ENCODE assay signal across 8 cellular contexts in genomic region chr22:19430890-19431541, GRCh38. TPM values are rescaled to one million over a fixed set of nuclear protein-coding genes. Genes with fewer than 3 reads are reported as not detected.
A peak's percentile ranks its signal among the peaks of the same experiment; 100 is the strongest.
DNase-seq lines count a peak whose midpoint lies in the region; ATAC-seq and TF ChIP-seq lines count a peak whose summit lies in the region.

No MANE protein-coding gene starts in this region.

- H4K20me1 ChIP-seq in Loucy (ENCODE audit: insufficient read depth, low read length, poor library complexity, severe bottlenecking) (peaks cover 35% of the 10 kb centered on the region), hepatocyte (ENCODE audit: insufficient read depth, poor library complexity, severe bottlenecking) (peaks cover 24% of the 10 kb centered on the region)

- no peaks in the 10 kb centered on the region for H3K27me3 ChIP-seq in Loucy (ENCODE audit: insufficient read depth, low read length, poor library complexity, severe bottlenecking)
- no peaks in the 10 kb centered on the region for H3K27me3 ChIP-seq in hepatocyte

- peak overlapping the region; percentile 84 for H3K4me3 Mint-ChIP-seq in activated naive CD8-positive, alpha-beta T cell treated with anti-CD3 and anti-CD28 coated beads for 36 hours

- H3K36me3 ChIP-seq in Loucy (ENCODE audit: insufficient read depth, low read length) (peaks cover 12% of the 10 kb centered on the region; the same call in 1 of the 2 replicates), hepatocyte (replicated peaks; ENCODE audit: insufficient read depth, low read depth) (no peaks in the 10 kb centered on the region)

- H3K4me1 ChIP-seq in Loucy (ENCODE audit: insufficient read depth, low read length, poor library complexity, severe bottlenecking) (peaks cover 32% of the 10 kb centered on the region), hepatocyte (ENCODE audit: insufficient read depth) (peaks cover 18% of the 10 kb centered on the region)

- peaks cover 66% of the 10 kb centered on the region for H3K79me2 ChIP-seq in Loucy (ENCODE audit: insufficient read depth, low read length)
- H3K79me2 ChIP-seq in hepatocyte, result peaks cover 64% of the 10 kb centered on the region

- H3K4me3 ChIP-seq in AG09309 (ENCODE audit: control insufficient read depth, low read depth, low read length), result peak overlapping the region; percentile 94
- peak overlapping the region; percentile 93 for H3K4me3 ChIP-seq in Loucy (ENCODE audit: low read length, poor library complexity, severe bottlenecking)
- peak overlapping the region; percentile 80 for H3K4me3 ChIP-seq in hepatocyte
- H3K4me3 ChIP-seq in skeletal muscle cell (ENCODE audit: low read depth, low read length), result peak overlapping the region; percentile 89

- no peaks in the 10 kb centered on the region for H3K9me3 Mint-ChIP-seq in activated naive CD8-positive, alpha-beta T cell treated with anti-CD3 and anti-CD28 coated beads for 36 hours

- peak overlapping the region; percentile 98 for H3K27ac ChIP-seq in hepatocyte

- H3K27ac Mint-ChIP-seq in activated naive CD8-positive, alpha-beta T cell treated with anti-CD3 and anti-CD28 coated beads for 36 hours, result peak overlapping the region; percentile 79

- DNase-seq in AG09309 (ENCODE audit: low read depth), result no peak
- peak; percentile 34 for DNase-seq in activated naive CD8-positive, alpha-beta T cell treated with anti-CD3 and anti-CD28 coated beads for 36 hours
- DNase-seq in hepatocyte (ENCODE audit: low spot score), result peak; percentile 80
- DNase-seq in skeletal muscle cell (ENCODE audit: low read depth), result no peak
- DNase-seq in NCI-H187 (lab: John Stamatoyannopoulos, UW), result no peak
- no peak for DNase-seq in SIG-M5 (lab: John Stamatoyannopoulos, UW)

- TF ChIP-seq CTCF in AG09309 (IDR thresholded peaks at IDR 0.05; ENCODE audit: control insufficient read depth, insufficient read depth, low read depth, low read length, missing control alignments) (peak; percentile 25), Loucy (conservative IDR thresholded peaks at IDR 0.05; ENCODE audit: low read length) (peak; percentile 33; the same call in 1 of the 2 replicates), hepatocyte (IDR thresholded peaks at IDR 0.05; ENCODE audit: poor library complexity) (peak; percentile 8)

- H3F3A ChIP-seq in Loucy (ENCODE audit: low read depth), result no peaks in the 10 kb centered on the region

- peaks cover 48% of the 10 kb centered on the region for H3K36me3 Mint-ChIP-seq in activated naive CD8-positive, alpha-beta T cell treated with anti-CD3 and anti-CD28 coated beads for 36 hours

- peak; percentile 1 for ATAC-seq in GM18511 (IDR thresholded peaks at IDR 0.05; ENCODE audit: unreplicated experiment)

- H3K27me3 Mint-ChIP-seq in activated naive CD8-positive, alpha-beta T cell treated with anti-CD3 and anti-CD28 coated beads for 36 hours, result no peaks in the 10 kb centered on the region

- H2AFZ ChIP-seq in Loucy (ENCODE audit: low read length), result no peak overlapping the region
- H2AFZ ChIP-seq in hepatocyte, result peak overlapping the region; percentile 64

- H3K9me2 ChIP-seq in Loucy (replicated peaks; ENCODE audit: low read depth, low read length) (no peaks in the 10 kb centered on the region), hepatocyte (replicated peaks; ENCODE audit: insufficient read depth) (no peaks in the 10 kb centered on the region)

- H3K9ac ChIP-seq in Loucy (ENCODE audit: low read depth, low read length, poor library complexity, severe bottlenecking), result peak overlapping the region; percentile 89

- H3K9me3 ChIP-seq in Loucy (ENCODE audit: insufficient read depth, low read depth, low read length) (no peaks in the 10 kb centered on the region), hepatocyte (ENCODE audit: low read depth) (no peaks in the 10 kb centered on the region)

- H3K4me2 ChIP-seq in Loucy (ENCODE audit: low read depth, low read length, poor library complexity, severe bottlenecking) (peak overlapping the region; percentile 85), hepatocyte (peak overlapping the region; percentile 97)

- peaks cover 42% of the 10 kb centered on the region for H3K4me1 Mint-ChIP-seq in activated naive CD8-positive, alpha-beta T cell treated with anti-CD3 and anti-CD28 coated beads for 36 hours

- 3% methylated on average over 42 of the region's 53 CpGs for WGBS in hepatocyte (ENCODE audit: low lambda C conversion rate, missing lambda C conversion rate)

RNA-seq across cellular contexts. Expression of gene HIRA, which starts 0.5 kb away (rescaled TPM):
- total RNA-seq in activated naive CD8-positive, alpha-beta T cell treated with anti-CD3 and anti-CD28 coated beads for 36 hours, result 10 to 100 TPM; 42.9 to 47.6 TPM
- 23.6 and 30.6 TPM in 2 replicates for total RNA-seq in hepatocyte
- 17.4 and 23.5 TPM in 2 replicates for polyA plus RNA-seq in hepatocyte

RNA-seq across cellular contexts. Expression of gene MRPL40, which starts 1.3 kb away (rescaled TPM):
- total RNA-seq in activated naive CD8-positive, alpha-beta T cell treated with anti-CD3 and anti-CD28 coated beads for 36 hours, result 10 to 100 TPM; 47.7 to 48.3 TPM
- 25.9 and 28.1 TPM in 2 replicates for total RNA-seq in hepatocyte
- 57.6 and 62.9 TPM in 2 replicates for polyA plus RNA-seq in hepatocyte

RNA-seq across cellular contexts. Expression of gene C22orf39, which starts 16.5 kb away (rescaled TPM):
- 10 to 100 TPM; 21.7 to 23.6 TPM for total RNA-seq in activated naive CD8-positive, alpha-beta T cell treated with anti-CD3 and anti-CD28 coated beads for 36 hours
- 26.4 and 29.5 TPM in 2 replicates for total RNA-seq in hepatocyte
- 29.0 and 32.4 TPM in 2 replicates for polyA plus RNA-seq in hepatocyte

RNA-seq across cellular contexts. Expression of gene UFD1, which starts 48.0 kb away (rescaled TPM):
- 10 to 100 TPM; 71.1 to 79.3 TPM for total RNA-seq in activated naive CD8-positive, alpha-beta T cell treated with anti-CD3 and anti-CD28 coated beads for 36 hours
- 48.6 and 51.5 TPM in 2 replicates for total RNA-seq in hepatocyte
- polyA plus RNA-seq in hepatocyte, result 79.1 and 86.0 TPM in 2 replicates

RNA-seq across cellular contexts. Expression of gene CDC45, which starts 48.7 kb away (rescaled TPM):
- 100 to 1,000 TPM; 110 to 114 TPM for total RNA-seq in activated naive CD8-positive, alpha-beta T cell treated with anti-CD3 and anti-CD28 coated beads for 36 hours
- total RNA-seq in hepatocyte, result 6.5 and 7.1 TPM in 2 replicates
- 3.5 and 3.7 TPM in 2 replicates for polyA plus RNA-seq in hepatocyte

Comparison
In these comparisons a context has a peak if more than half of its experiments do, and no peak if none do; other contexts are left out.
1. DNase-seq: peak in activated naive CD8-positive, alpha-beta T cell treated with anti-CD3 and anti-CD28 coated beads for 36 hours (single experiment) and hepatocyte (single experiment); none in AG09309 (single experiment), skeletal muscle cell (single experiment), NCI-H187 (0 of 2) and SIG-M5 (single experiment).
2. Peak in every context shown above with its lines, with median percentiles within 50 percentile points of each other: H3K4me3 ChIP-seq and CTCF ChIP-seq.